In genomic region chr12:22287776-22288621, GRCh38 we compare ENCODE assay signal across 10 cellular contexts. TPM values are rescaled to one million over a fixed set of nuclear protein-coding genes. Genes with fewer than 3 reads are reported as not detected.
DNase-seq lines count a peak whose midpoint lies in the region; ATAC-seq and TF ChIP-seq lines count a peak whose summit lies in the region.
"Had no signal": no experiment of that assay in that cellular context is flagged by ENCODE, and none has a peak within 500 bp of the region (broad histone marks: within the 10 kb centered on the region; RNA-seq: fewer than 3 reads in every experiment).

No MANE protein-coding gene starts in this region.

- DNase-seq in AG08395 (ENCODE audit: low spot score), result peak; percentile 57
- DNase-seq in HS-5 (ENCODE audit: low read depth), result peak; percentile 31
- no peak for DNase-seq in activated CD8-positive, alpha-beta T cell treated with anti-CD3 and anti-CD28 coated beads, Interleukin-2, amount 10 ng/mL, durations not matched to agents 7 days and 5 days
- no peak for DNase-seq in left lung
- no peak for DNase-seq in activated gamma-delta T cell (lab: John Stamatoyannopoulos, UW)
- DNase-seq in HFFc6, result no peak
- no peak for DNase-seq in HUDEP-2 (lab: John Stamatoyannopoulos, UW; ENCODE audit: unreplicated experiment in 76 of 76)
- DNase-seq: DMS153 had no signal

- no peak overlapping the region for H3K4me3 ChIP-seq in left lung
- H3K4me3 ChIP-seq: upper lobe of left lung had no signal

- no peaks in the 10 kb centered on the region for H3K27me3 ChIP-seq in left lung
- H3K27me3 ChIP-seq: upper lobe of left lung had no signal

- CTCF ChIA-PET in activated CD8-positive, alpha-beta T cell treated with anti-CD3 and anti-CD28 coated beads, Interleukin-2, amount 10 ng/mL, durations not matched to agents 7 days and 5 days (lab: Charles Lee), result interaction anchor here (0.8 to 1.1 kb wide), 2 partner anchors 48 to 115 kb away, joined by 3 read pairs; no protein-coding TSS in a partner anchor

- ATAC-seq in activated CD8-positive, alpha-beta T cell treated with anti-CD3 and anti-CD28 coated beads, Interleukin-2, amount 10 ng/mL, durations not matched to agents 7 days and 5 days, result peak; percentile 58
- peak; percentile 34 for ATAC-seq in left lung
- no peak for ATAC-seq in HG02973 (IDR thresholded peaks at IDR 0.05; ENCODE audit: unreplicated experiment)

- no peaks in the 10 kb centered on the region for H3K36me3 ChIP-seq in left lung
- H3K36me3 ChIP-seq: upper lobe of left lung had no signal

- no peaks in the 10 kb centered on the region for H3K9me3 Mint-ChIP-seq in activated CD8-positive, alpha-beta T cell treated with anti-CD3 and anti-CD28 coated beads, Interleukin-2, amount 10 ng/mL, durations not matched to agents 7 days and 5 days (ENCODE audit: insufficient read depth)
- H3K9me3 Mint-ChIP-seq in HFFc6, result peaks cover 7% of the 10 kb centered on the region; the same call in 1 of the 2 replicates

- TF ChIP-seq CTCF in left lung (IDR thresholded peaks at IDR 0.05) (no peak), HFFc6 (IDR thresholded peaks at IDR 0.05) (no peak)

- H3K27me3 Mint-ChIP-seq in activated CD8-positive, alpha-beta T cell treated with anti-CD3 and anti-CD28 coated beads, Interleukin-2, amount 10 ng/mL, durations not matched to agents 7 days and 5 days (ENCODE audit: low read depth), result peaks cover 3% of the 10 kb centered on the region
- H3K27me3 Mint-ChIP-seq in HFFc6 (ENCODE audit: insufficient read depth), result peaks cover 9% of the 10 kb centered on the region

- peaks cover 12% of the 10 kb centered on the region for H3K4me1 Mint-ChIP-seq in activated CD8-positive, alpha-beta T cell treated with anti-CD3 and anti-CD28 coated beads, Interleukin-2, amount 10 ng/mL, durations not matched to agents 7 days and 5 days (ENCODE audit: low read depth)
- H3K4me1 Mint-ChIP-seq in HFFc6 (ENCODE audit: low read depth), result peaks cover 36% of the 10 kb centered on the region

- no peak overlapping the region for H3K27ac ChIP-seq in left lung
- H3K27ac ChIP-seq: upper lobe of left lung had no signal

- H3K4me1 ChIP-seq in left lung, result no peaks in the 10 kb centered on the region
- H3K4me1 ChIP-seq: upper lobe of left lung had no signal

- POLR2A ChIA-PET in activated CD8-positive, alpha-beta T cell treated with anti-CD3 and anti-CD28 coated beads, Interleukin-2, amount 10 ng/mL, durations not matched to agents 7 days and 5 days (lab: Charles Lee), result interaction anchor here (0.5 kb wide), 1 partner anchor 11 kb away, joined by 3 read pairs; no protein-coding TSS in a partner anchor

- H3K4me3 Mint-ChIP-seq in activated CD8-positive, alpha-beta T cell treated with anti-CD3 and anti-CD28 coated beads, Interleukin-2, amount 10 ng/mL, durations not matched to agents 7 days and 5 days, result peak overlapping the region; percentile 20
- no peak overlapping the region for H3K4me3 Mint-ChIP-seq in HFFc6

- H3K27ac Mint-ChIP-seq in activated CD8-positive, alpha-beta T cell treated with anti-CD3 and anti-CD28 coated beads, Interleukin-2, amount 10 ng/mL, durations not matched to agents 7 days and 5 days, result peak overlapping the region; percentile 35
- H3K27ac Mint-ChIP-seq in HFFc6, result no peak overlapping the region

- H3K36me3 Mint-ChIP-seq in activated CD8-positive, alpha-beta T cell treated with anti-CD3 and anti-CD28 coated beads, Interleukin-2, amount 10 ng/mL, durations not matched to agents 7 days and 5 days (ENCODE audit: low read depth), result no peaks in the 10 kb centered on the region
- H3K36me3 Mint-ChIP-seq in HFFc6 (ENCODE audit: low read depth), result no peaks in the 10 kb centered on the region

- H3K9me3 ChIP-seq in left lung, result no peaks in the 10 kb centered on the region
- H3K9me3 ChIP-seq: upper lobe of left lung had no signal

- intact Hi-C loops in left lung (cut with DNase I), result no loop called here

RNA-seq across cellular contexts. Expression of gene ST8SIA1, which starts 46.5 kb away (rescaled TPM):
- under 1 TPM; 0.29 to 0.34 TPM for total RNA-seq in activated CD8-positive, alpha-beta T cell treated with anti-CD3 and anti-CD28 coated beads, Interleukin-2, amount 10 ng/mL, durations not matched to agents 7 days and 5 days
- total RNA-seq in left lung, result 1 to 10 TPM; 2.4 to 5.6 TPM
- not detected for total RNA-seq in HFFc6 (2021; fragmentation: NEBNext Ultra II Directional; extraction: Animal tissue kit (Norgen Biotek cat#: 25700))

Comparison
In these comparisons a context has a peak if more than half of its experiments do, and no peak if none do; other contexts are left out.
1. DNase-seq: peak in AG08395 (single experiment) and HS-5 (single experiment); none in activated CD8-positive, alpha-beta T cell treated with anti-CD3 and anti-CD28 coated beads, Interleukin-2, amount 10 ng/mL, durations not matched to agents 7 days and 5 days (single experiment), left lung (0 of 2), activated gamma-delta T cell (single experiment), HFFc6 (single experiment) and HUDEP-2 (0 of 76).